ENCODE assay signal across 8 cellular contexts in genomic region chr19:18109363-18109730, GRCh38. TPM values are rescaled to one million over a fixed set of nuclear protein-coding genes. Genes with fewer than 3 reads are reported as not detected.
A peak's percentile ranks its signal among the peaks of the same experiment; 100 is the strongest.
DNase-seq lines count a peak whose midpoint lies in the region; ATAC-seq and TF ChIP-seq lines count a peak whose summit lies in the region.

No MANE protein-coding gene starts in this region.

- ATAC-seq in aorta (ENCODE audit: low FRiP score) (peak; percentile 3), GM21529 (IDR thresholded peaks at IDR 0.05; ENCODE audit: unreplicated experiment) (no peak)

- H3K4me3 ChIP-seq in mononuclear cell (ENCODE audit: low read length) (peak overlapping the region; percentile 74), aorta (ENCODE audit: low read length in 2 of 2) (no peak overlapping the region)

- H3K9me3 Mint-ChIP-seq in activated naive CD4-positive, alpha-beta T cell treated with anti-CD3 and anti-CD28 coated beads, Interleukin-2, amount 50 U/mL, for 24 hours, result no peaks in the 10 kb centered on the region
- H3K9me3 Mint-ChIP-seq in chondrocyte (ENCODE audit: low read depth), result no peaks in the 10 kb centered on the region

- peaks cover 30% of the 10 kb centered on the region for H3K4me1 Mint-ChIP-seq in activated naive CD4-positive, alpha-beta T cell treated with anti-CD3 and anti-CD28 coated beads, Interleukin-2, amount 50 U/mL, for 24 hours
- H3K4me1 Mint-ChIP-seq in chondrocyte (ENCODE audit: low read depth), result peaks cover 16% of the 10 kb centered on the region

- no peaks in the 10 kb centered on the region for H3K36me3 ChIP-seq in aorta (ENCODE audit: control insufficient read depth in 1 of 2, insufficient read depth in 2 of 2, low read length in 1 of 2)

- H3K27me3 ChIP-seq in mononuclear cell (ENCODE audit: insufficient read depth, low read length) (no peaks in the 10 kb centered on the region), aorta (ENCODE audit: control insufficient read depth in 1 of 2, insufficient read depth in 2 of 2, low read length in 1 of 2) (no peaks in the 10 kb centered on the region)

- WGBS in aorta, 2 donors, result 63 to 66% methylated on average over 12 of the region's 12 CpGs

- TF ChIP-seq CTCF in chondrocyte (IDR thresholded peaks at IDR 0.05), result no peak

- intact Hi-C loops in aorta (cut with DNase I), result loop anchor here in 1 of 2 donors (5.0 kb wide), 1 partner anchor 43 kb away; the partner anchor contains the start of gene PIK3R2

- no peak overlapping the region for H3K27ac ChIP-seq in aorta (ENCODE audit: low read depth in 1 of 2, low read length in 2 of 2)

- no peaks in the 10 kb centered on the region for H3K36me3 Mint-ChIP-seq in activated naive CD4-positive, alpha-beta T cell treated with anti-CD3 and anti-CD28 coated beads, Interleukin-2, amount 50 U/mL, for 24 hours
- H3K36me3 Mint-ChIP-seq in chondrocyte (ENCODE audit: low read depth), result no peaks in the 10 kb centered on the region

- H3K27ac Mint-ChIP-seq in activated naive CD4-positive, alpha-beta T cell treated with anti-CD3 and anti-CD28 coated beads, Interleukin-2, amount 50 U/mL, for 24 hours, result no peak overlapping the region
- H3K27ac Mint-ChIP-seq in chondrocyte (ENCODE audit: unreplicated experiment), result no peak overlapping the region

- H3K4me1 ChIP-seq in mononuclear cell (ENCODE audit: insufficient read depth, low read length) (peaks cover 69% of the 10 kb centered on the region), aorta (ENCODE audit: control insufficient read depth in 1 of 2, insufficient read depth in 2 of 2, low read length in 2 of 2) (no peaks in the 10 kb centered on the region)

- H3K27me3 Mint-ChIP-seq in activated naive CD4-positive, alpha-beta T cell treated with anti-CD3 and anti-CD28 coated beads, Interleukin-2, amount 50 U/mL, for 24 hours, result no peaks in the 10 kb centered on the region
- H3K27me3 Mint-ChIP-seq in chondrocyte (ENCODE audit: low read depth), result no peaks in the 10 kb centered on the region

- H3K4me3 Mint-ChIP-seq in activated naive CD4-positive, alpha-beta T cell treated with anti-CD3 and anti-CD28 coated beads, Interleukin-2, amount 50 U/mL, for 24 hours, result peak overlapping the region; percentile 89
- peak overlapping the region; percentile 67 for H3K4me3 Mint-ChIP-seq in chondrocyte (ENCODE audit: unreplicated experiment)

- H3K9me3 ChIP-seq in mononuclear cell (ENCODE audit: low read depth, low read length), result no peaks in the 10 kb centered on the region
- no peaks in the 10 kb centered on the region for H3K9me3 ChIP-seq in aorta (ENCODE audit: control insufficient read depth, low read length)

- no peak for DNase-seq in activated naive CD4-positive, alpha-beta T cell (lab: John Stamatoyannopoulos, UW)
- no peak for DNase-seq in chondrocyte (ENCODE audit: low spot score)
- no peak for DNase-seq in aorta
- no peak for DNase-seq in NCI-H1417 treated with DMSO at 0.1 percent for 48 hours (lab: John Stamatoyannopoulos, UW)
- DNase-seq in CD1c-positive myeloid dendritic cell (ENCODE audit: extremely low spot score), result no peak

RNA-seq across cellular contexts. Expression of gene MAST3, which starts 11.8 kb away (rescaled TPM):
- total RNA-seq in chondrocyte, result 9.7 to 10.1 TPM (median 10.0 TPM) in 3 replicates
- 6.7 TPM for total RNA-seq in mononuclear cell
- 10 to 100 TPM; 21.5 to 25.2 TPM for total RNA-seq in aorta
- 10 to 100 TPM in 1 of 2 donors, 1 to 10 TPM in 1; 4.4 to 32.7 TPM for polyA plus RNA-seq in aorta

RNA-seq across cellular contexts. Expression of gene IL12RB1, which starts 22.6 kb away (rescaled TPM):
- total RNA-seq in chondrocyte, result not detected in 3 replicates
- total RNA-seq in mononuclear cell, result 26.9 TPM
- total RNA-seq in aorta, result 1 to 10 TPM; 1.7 to 2.6 TPM
- under 1 TPM; 0.69 to 0.75 TPM for polyA plus RNA-seq in aorta

RNA-seq across cellular contexts. Expression of gene PIK3R2, which starts 43.6 kb away (rescaled TPM):
- 67.6 to 96.3 TPM (median 73.1 TPM) in 3 replicates for total RNA-seq in chondrocyte
- 3.7 TPM for total RNA-seq in mononuclear cell
- total RNA-seq in aorta, result 10 to 100 TPM; 14.1 to 21.8 TPM
- polyA plus RNA-seq in aorta, result 1 to 10 TPM; 1.8 to 5.1 TPM
